Comparison of ENCODE assay signal across 8 cellular contexts in the genomic region with DNA sequence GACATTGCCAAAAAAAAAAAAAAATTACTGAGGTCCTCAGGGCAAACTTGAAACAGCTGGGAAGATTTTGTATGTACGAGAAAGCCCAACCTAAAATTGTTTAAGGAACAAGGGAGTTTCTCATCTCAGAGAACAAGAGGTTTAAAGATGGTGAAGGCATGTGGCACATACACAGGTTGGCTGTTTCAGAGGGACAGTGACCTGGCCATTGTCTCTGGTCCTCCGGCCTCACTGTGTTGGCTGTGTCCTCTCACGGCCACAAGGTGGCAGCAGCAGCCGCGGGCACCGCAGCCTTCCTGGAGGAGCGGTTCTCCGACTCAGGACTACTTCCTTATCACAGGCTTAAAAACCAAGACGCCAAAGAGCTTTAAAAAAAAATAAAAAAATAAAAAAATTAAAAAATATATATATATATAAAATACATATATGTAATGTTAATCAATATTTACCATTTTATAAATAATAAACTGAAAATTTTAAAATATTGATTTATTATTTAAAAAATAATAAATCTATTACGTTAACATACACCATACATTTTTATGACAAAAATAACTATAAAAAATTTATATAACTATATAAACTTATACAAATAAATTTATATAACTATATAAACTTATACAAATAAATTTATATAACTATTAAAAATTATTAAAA. TPM values are rescaled to one million over a fixed set of nuclear protein-coding genes. Genes with fewer than 3 reads are reported as not detected.
A peak's percentile ranks its signal among the peaks of the same experiment; 100 is the strongest.
DNase-seq lines count a peak whose midpoint lies in the region; ATAC-seq and TF ChIP-seq lines count a peak whose summit lies in the region.

No MANE protein-coding gene starts in this region.

- peak; percentile 85 for DNase-seq in DMS53 (lab: John Stamatoyannopoulos, UW)
- DNase-seq in M059J (ENCODE audit: low read depth), result peak; percentile 77
- DNase-seq in SK-N-DZ (ENCODE audit: low spot score), result peak; percentile 85
- DNase-seq in activated gamma-delta T cell treated with anti-CD3 and anti-CD28 coated beads, Interleukin-2, amount 50 U/mL, for 16 hours (ENCODE audit: low read depth), result peak; percentile 56
- peak; percentile 93 for DNase-seq in osteocyte (ENCODE audit: extremely low spot score, unreplicated experiment)
- DNase-seq in upper lobe of left lung, result peak; percentile 88 to 95

- H3K36me3 ChIP-seq in gastroesophageal sphincter, result no peaks in the 10 kb centered on the region
- no peaks in the 10 kb centered on the region for H3K36me3 ChIP-seq in upper lobe of left lung

- no peak overlapping the region for H3K27ac Mint-ChIP-seq in osteocyte (ENCODE audit: unreplicated experiment)

- H3K9me3 Mint-ChIP-seq in osteocyte (ENCODE audit: unreplicated experiment), result no peaks in the 10 kb centered on the region

- no peak for TF ChIP-seq POLR2A in gastroesophageal sphincter (IDR thresholded peaks at IDR 0.05)
- no peak for TF ChIP-seq POLR2A in upper lobe of left lung (IDR thresholded peaks at IDR 0.05)

- H3K27me3 ChIP-seq in gastroesophageal sphincter, result no peaks in the 10 kb centered on the region
- H3K27me3 ChIP-seq in upper lobe of left lung, result no peaks in the 10 kb centered on the region

- no peak overlapping the region for H3K4me3 Mint-ChIP-seq in osteocyte (ENCODE audit: unreplicated experiment)

- TF ChIP-seq CTCF in gastroesophageal sphincter (IDR thresholded peaks at IDR 0.05), result peak; percentile 84 to 96 (median 94)
- TF ChIP-seq CTCF in osteocyte (IDR thresholded peaks at IDR 0.05), result peak; percentile 98
- TF ChIP-seq CTCF in upper lobe of left lung (IDR thresholded peaks at IDR 0.05), result peak; percentile 82 to 97 (median 89)

- H3K4me1 Mint-ChIP-seq in osteocyte (ENCODE audit: unreplicated experiment), result no peaks in the 10 kb centered on the region

- H3K4me3 ChIP-seq in gastroesophageal sphincter, result no peak overlapping the region
- H3K4me3 ChIP-seq in upper lobe of left lung, result no peak overlapping the region

- H3K27ac ChIP-seq in gastroesophageal sphincter (no peak overlapping the region), upper lobe of left lung (no peak overlapping the region)

- no peak for TF ChIP-seq EP300 in gastroesophageal sphincter (IDR thresholded peaks at IDR 0.05)
- TF ChIP-seq EP300 in upper lobe of left lung (IDR thresholded peaks at IDR 0.05), result no peak

- no peaks in the 10 kb centered on the region for H3K9me3 ChIP-seq in gastroesophageal sphincter
- H3K9me3 ChIP-seq in upper lobe of left lung, result no peaks in the 10 kb centered on the region

- no peaks in the 10 kb centered on the region for H3K27me3 Mint-ChIP-seq in osteocyte (ENCODE audit: unreplicated experiment)

- no peaks in the 10 kb centered on the region for H3K4me1 ChIP-seq in gastroesophageal sphincter
- H3K4me1 ChIP-seq in upper lobe of left lung, result peaks cover 0 to 8% (median 1%) of the 10 kb centered on the region in 4 donors

- 5 to 20% methylated on average over 4 to 9 of the region's 10 CpGs for WGBS in gastroesophageal sphincter (ENCODE audit: low coverage in 1 of 2), 2 donors
- WGBS in upper lobe of left lung, 2 donors, result 11% methylated on average over 10 of the region's 10 CpGs

- no peaks in the 10 kb centered on the region for H3K36me3 Mint-ChIP-seq in osteocyte (ENCODE audit: unreplicated experiment)

- ATAC-seq in GM21717 (IDR thresholded peaks at IDR 0.05; ENCODE audit: unreplicated experiment) (peak; percentile 78), gastroesophageal sphincter (peak; percentile 87), upper lobe of left lung (ENCODE audit: low FRiP score in 2 of 2) (peak; percentile 85 to 97)

RNA-seq across cellular contexts. Expression of a gene that starts 52.8 kb away (rescaled TPM):
- 10.5 and 19.0 TPM in 2 replicates for total RNA-seq in M059J (2014; rRNA removed; shearing (Covaris generic))
- 4.5 and 4.8 TPM in 2 replicates for polyA plus RNA-seq in SK-N-DZ (2014; cell fraction: cytosol; rRNA removed)
- 2.7 and 4.5 TPM in 2 replicates for polyA plus RNA-seq in SK-N-DZ (2014; cell fraction: nucleus; rRNA removed)
- total RNA-seq in gastroesophageal sphincter, result 10 to 100 TPM in 2 of 4 donors, 1 to 10 TPM in 2; 7.9 to 19.4 (median 10.4) TPM
- 29.3 and 31.6 TPM in 2 replicates for total RNA-seq in osteocyte
- 10 to 100 TPM in 2 of 6 donors, 1 to 10 TPM in 3, under 1 TPM in 1; 0.89 to 16.9 (median 3.4) TPM for total RNA-seq in upper lobe of left lung

RNA-seq across cellular contexts. Expression of a gene that starts 52.9 kb away (rescaled TPM):
- 11.4 and 14.8 TPM in 2 replicates for total RNA-seq in M059J (2014; rRNA removed; shearing (Covaris generic))
- polyA plus RNA-seq in SK-N-DZ (2014; cell fraction: cytosol; rRNA removed), result 6.8 and 7.4 TPM in 2 replicates
- 8.7 and 9.1 TPM in 2 replicates for polyA plus RNA-seq in SK-N-DZ (2014; cell fraction: nucleus; rRNA removed)
- total RNA-seq in gastroesophageal sphincter, result 10 to 100 TPM; 22.9 to 36.5 (median 27.8) TPM
- total RNA-seq in osteocyte, result 10.3 and 10.7 TPM in 2 replicates
- total RNA-seq in upper lobe of left lung, result 10 to 100 TPM in 1 of 6 donors, 1 to 10 TPM in 5; 3.2 to 11.4 (median 6.1) TPM
